Comparison of ENCODE assay signal across 8 cellular contexts in genomic region chr1:18100493-18101063, GRCh38. TPM values are rescaled to one million over a fixed set of nuclear protein-coding genes. Genes with fewer than 3 reads are reported as not detected.
DNase-seq lines count a peak whose midpoint lies in the region; ATAC-seq and TF ChIP-seq lines count a peak whose summit lies in the region.

No MANE protein-coding gene starts in this region.

- H3K36me3 ChIP-seq in esophagus squamous epithelium, result no peaks in the 10 kb centered on the region
- no peaks in the 10 kb centered on the region for H3K36me3 ChIP-seq in upper lobe of left lung

- H3K9me3 ChIP-seq in esophagus squamous epithelium (no peaks in the 10 kb centered on the region), upper lobe of left lung (no peaks in the 10 kb centered on the region)

- intact Hi-C loops in esophagus squamous epithelium (cut with DNase I), result no loop called here

- H3K4me1 ChIP-seq in esophagus squamous epithelium (no peaks in the 10 kb centered on the region), upper lobe of left lung (no peaks in the 10 kb centered on the region)

- H3K27ac Mint-ChIP-seq in naive thymus-derived CD8-positive, alpha-beta T cell, result peak overlapping the region in 1 of 10 donors; percentile 26

- 2 to 4% methylated on average over 10 of the region's 10 CpGs for WGBS in esophagus squamous epithelium, 2 donors
- 1 to 5% methylated on average over 10 of the region's 10 CpGs for WGBS in upper lobe of left lung, 2 donors

- H3K4me3 Mint-ChIP-seq in naive thymus-derived CD8-positive, alpha-beta T cell, result no peak overlapping the region

- TF ChIP-seq EP300 in upper lobe of left lung (IDR thresholded peaks at IDR 0.05), result no peak

- H3K9me3 Mint-ChIP-seq in naive thymus-derived CD8-positive, alpha-beta T cell, result no peaks in the 10 kb centered on the region

- POLR2A ChIA-PET in naive thymus-derived CD8-positive, alpha-beta T cell (lab: Charles Lee), result no interaction called here

- peak; percentile 46 to 76 (median 66) for TF ChIP-seq CTCF in esophagus squamous epithelium (IDR thresholded peaks at IDR 0.05)
- TF ChIP-seq CTCF in upper lobe of left lung (IDR thresholded peaks at IDR 0.05), result peak; percentile 48 to 72 (median 62)

- DNase-seq in AML-193 (lab: John Stamatoyannopoulos, UW) (peak; percentile 29 to 52), GM19238 (ENCODE audit: insufficient read length, low spot score) (peak; percentile 42), NCI-H226 (peak; percentile 7), esophagus squamous epithelium (lab: John Stamatoyannopoulos, UW) (no peak), upper lobe of left lung (peak in 1 of 2 donors; percentile 40)
- peak; percentile 56 to 64 for DNase-seq in activated CD4-positive, alpha-beta T cell treated with anti-CD3 and anti-CD28 coated beads, Interleukin-2, amount 50 U/mL, for 48 hours
- peak in 8 of 10 donors; percentile 9 to 40 (median 27) for DNase-seq in naive thymus-derived CD8-positive, alpha-beta T cell

- H3K27me3 Mint-ChIP-seq in naive thymus-derived CD8-positive, alpha-beta T cell, result peaks cover 18 to 57% (median 39%) of the 10 kb centered on the region in 5 donors

- no peak for ATAC-seq in naive thymus-derived CD8-positive, alpha-beta T cell
- ATAC-seq in upper lobe of left lung (ENCODE audit: low FRiP score in 2 of 2) (peak in 1 of 2 donors; percentile 84), GM19455 (IDR thresholded peaks at IDR 0.05; ENCODE audit: unreplicated experiment) (no peak)

- no peaks in the 10 kb centered on the region for H3K36me3 Mint-ChIP-seq in naive thymus-derived CD8-positive, alpha-beta T cell

- H3K27me3 ChIP-seq in esophagus squamous epithelium (peaks cover 0 to 91% (median 0%) of the 10 kb centered on the region in 4 donors), upper lobe of left lung (no peaks in the 10 kb centered on the region)

- no peak overlapping the region for H3K4me3 ChIP-seq in esophagus squamous epithelium
- H3K4me3 ChIP-seq in upper lobe of left lung, result no peak overlapping the region

- no peak overlapping the region for H3K27ac ChIP-seq in esophagus squamous epithelium
- no peak overlapping the region for H3K27ac ChIP-seq in upper lobe of left lung

- no peak for TF ChIP-seq POLR2A in esophagus squamous epithelium (IDR thresholded peaks at IDR 0.05)
- TF ChIP-seq POLR2A in upper lobe of left lung (IDR thresholded peaks at IDR 0.05), result no peak

- H3K4me1 Mint-ChIP-seq in naive thymus-derived CD8-positive, alpha-beta T cell, result peaks cover 0 to 2% (median 0%) of the 10 kb centered on the region in 4 donors

RNA-seq across cellular contexts. Expression of gene IGSF21, which starts 7.0 kb away (rescaled TPM):
- total RNA-seq in esophagus squamous epithelium (1 to 10 TPM in 1 of 4 donors, under 1 TPM in 2, not detected in 1; 0.26 to 2.7 (median 0.88) TPM), upper lobe of left lung (1 to 10 TPM in 5 of 6 donors, not detected in 1; 1.1 to 2.9 (median 2.0) TPM)
- not detected for total RNA-seq in naive thymus-derived CD8-positive, alpha-beta T cell
- not detected for polyA plus RNA-seq in naive thymus-derived CD8-positive, alpha-beta T cell
